Comparison of ENCODE assay signal across 29 cellular contexts in the genomic region with DNA sequence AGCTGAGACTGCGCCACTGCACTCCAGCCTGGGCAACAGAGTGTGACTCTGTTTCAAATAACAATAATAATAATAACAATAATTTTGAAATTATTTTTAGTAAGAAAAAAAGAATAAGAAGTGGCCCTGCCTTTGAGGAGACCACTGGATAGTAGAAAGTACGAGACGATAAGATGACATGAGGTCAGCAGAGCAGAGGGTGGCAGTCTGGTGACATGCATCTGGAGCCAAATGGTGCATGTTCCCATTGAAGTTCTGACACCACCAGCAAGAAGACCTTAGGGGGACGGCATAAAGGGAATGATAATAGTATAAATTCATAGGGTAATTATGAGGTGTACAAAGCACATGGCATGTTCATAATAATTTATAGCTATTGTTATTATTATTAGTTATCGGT.
"Had no signal": no experiment of that assay in that cellular context is flagged by ENCODE, and none has a peak within 500 bp of the region (broad histone marks: within the 10 kb centered on the region; RNA-seq: fewer than 3 reads in every experiment).

No MANE protein-coding gene starts in this region.

- H3K4me1 ChIP-seq: adrenal gland, body of pancreas, foreskin keratinocyte, gastrocnemius medialis had no signal

- H3K9me3 ChIP-seq: adrenal gland, body of pancreas, esophagus muscularis mucosa, gastrocnemius medialis had no signal

- H3K27ac ChIP-seq: adrenal gland, body of pancreas, esophagus muscularis mucosa, foreskin keratinocyte, gastrocnemius medialis had no signal

- H3K4me3 ChIP-seq: adrenal gland, body of pancreas, esophagus muscularis mucosa, gastrocnemius medialis had no signal

- FAIRE-seq: colon had no signal

- H3K36me3 ChIP-seq: adrenal gland, esophagus muscularis mucosa, gastrocnemius medialis had no signal

- H3K27me3 ChIP-seq: adrenal gland, body of pancreas, esophagus muscularis mucosa, foreskin keratinocyte, gastrocnemius medialis had no signal

- ATAC-seq: activated CD4-positive, alpha-beta T cell treated with anti-CD3 and anti-CD28 coated beads for 36 hours; activated CD8-positive, alpha-beta memory T cell treated with anti-CD3 and anti-CD28 coated beads, Interleukin-2, amount 10 ng/mL, durations not matched to agents 7 days and 5 days; activated CD8-positive, alpha-beta T cell treated with anti-CD3 and anti-CD28 coated beads, Interleukin-2, amount 10 ng/mL, durations not matched to agents 7 days and 5 days; activated naive CD8-positive, alpha-beta T cell treated with anti-CD3 and anti-CD28 coated beads, Interleukin-2, amount 50 U/mL, for 24 hours; body of pancreas; effector memory CD8-positive, alpha-beta T cell; foreskin keratinocyte; gastrocnemius medialis had no signal

- DNase-seq: activated CD4-positive, alpha-beta memory T cell treated with anti-CD3 and anti-CD28 coated beads for 36 hours; activated CD4-positive, alpha-beta T cell treated with anti-CD3 and anti-CD28 coated beads for 36 hours; activated CD4-positive, alpha-beta T cell treated with anti-CD3 and anti-CD28 coated beads, Interleukin-2, amount 10 ng/mL, durations not matched to agents 24 days and 14 days; activated CD4-positive, CD25-positive, alpha-beta regulatory T cell; activated CD4-positive, CD25-positive, alpha-beta regulatory T cell treated with anti-CD3 and anti-CD28 coated beads, Interleukin-2, amount 50 U/mL, for 72 hours; activated CD8-positive, alpha-beta memory T cell treated with anti-CD3 and anti-CD28 coated beads, Interleukin-2, amount 10 ng/mL, durations not matched to agents 7 days and 5 days; activated CD8-positive, alpha-beta memory T cell treated with anti-CD3 and anti-CD28 coated beads, Interleukin-2, amount 50 U/mL, for 4 hours; activated CD8-positive, alpha-beta T cell treated with anti-CD3 and anti-CD28 coated beads, Interleukin-2, amount 10 ng/mL, durations not matched to agents 7 days and 5 days; activated effector memory CD4-positive, alpha-beta T cell treated with anti-CD3 and anti-CD28 coated beads, Interleukin-2, amount 50 U/mL, for 16 hours; activated naive CD4-positive, alpha-beta T cell treated with anti-CD3 and anti-CD28 coated beads for 36 hours; activated naive CD8-positive, alpha-beta T cell treated with anti-CD3 and anti-CD28 coated beads for 36 hours; activated naive CD8-positive, alpha-beta T cell treated with anti-CD3 and anti-CD28 coated beads, Interleukin-2, amount 50 U/mL, for 24 hours; activated T-cell treated with anti-CD3 and anti-CD28 coated beads, Interleukin-2, amount 50 U/mL, for 1 hour; activated T-cell treated with anti-CD3 and anti-CD28 coated beads, Interleukin-2, amount 50 U/mL, for 48 hours; adrenal gland; amygdala; aorta; body of pancreas; caudate nucleus; cortex of kidney; dermis blood vessel endothelial cell; effector CD4-positive, alpha-beta T cell; effector memory CD8-positive, alpha-beta T cell; foreskin keratinocyte; gastrocnemius medialis; glutamatergic neuron; T-helper 2 cell had no signal
